In the genomic region with DNA sequence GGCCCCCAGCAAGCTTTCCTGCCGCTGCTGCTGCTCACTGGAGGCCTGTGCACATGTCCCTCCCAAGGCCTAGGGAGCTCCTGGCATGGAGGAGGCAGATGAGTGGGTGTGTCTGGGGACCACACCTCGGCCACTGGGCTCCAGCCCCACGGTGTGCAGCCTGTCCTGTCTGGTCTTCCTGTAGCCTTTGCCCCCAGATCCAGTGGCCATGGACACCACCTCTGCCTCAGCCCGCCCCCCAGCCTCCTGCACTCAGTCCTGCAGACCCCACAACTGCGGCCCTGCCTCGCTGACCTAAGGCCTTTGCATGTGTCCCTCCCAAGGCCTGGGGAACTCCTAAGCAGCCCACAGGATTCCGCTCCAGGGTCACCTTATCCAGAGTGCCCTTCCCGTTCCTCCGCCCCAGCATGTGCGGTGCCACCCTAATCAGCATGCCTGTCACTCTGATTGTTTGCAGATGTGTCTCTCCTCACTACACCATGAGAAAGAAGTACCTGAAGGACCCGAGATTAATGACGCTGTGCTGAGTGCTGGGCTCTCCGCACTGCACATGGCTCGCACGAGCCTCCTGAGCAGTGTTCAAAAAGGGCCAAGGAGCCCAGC, we compare ENCODE assay signal across 26 cellular contexts. TPM values are rescaled to one million over a fixed set of nuclear protein-coding genes. Genes with fewer than 3 reads are reported as not detected.
DNase-seq lines count a peak whose midpoint lies in the region; FAIRE-seq and TF ChIP-seq lines count a peak whose summit lies in the region.
"Had no signal": no experiment of that assay in that cellular context is flagged by ENCODE, and none has a peak within 500 bp of the region (broad histone marks: within the 10 kb centered on the region; RNA-seq: fewer than 3 reads in every experiment).

No MANE protein-coding gene starts in this region.

- H3K4me1 ChIP-seq in SJCRH30, result no peaks in the 10 kb centered on the region

- no peaks in the 10 kb centered on the region for H3K36me3 ChIP-seq in SJCRH30
- H3K36me3 ChIP-seq: MG63 had no signal

- 0 out of 2 replicates have a peak, but pooled peaks cover 2% of the 10 kb centered on the region for H3K27me3 ChIP-seq in SJCRH30
- H3K27me3 ChIP-seq: MG63 had no signal

- H3K9me3 ChIP-seq in SJCRH30 (replicated peaks), result no peaks in the 10 kb centered on the region
- H3K9me3 ChIP-seq: SK-N-SH had no signal

- peak; percentile 38 for FAIRE-seq in HTR-8/SVneo (lab: Jason Lieb, UNC)
- FAIRE-seq: A204.1, GM12891, H54 had no signal

- H3K27ac Mint-ChIP-seq in chondrocyte (ENCODE audit: unreplicated experiment), result no peak overlapping the region

- peaks cover 9% of the 10 kb centered on the region for H3K9me3 Mint-ChIP-seq in chondrocyte (ENCODE audit: low read depth)

- no peak overlapping the region for H3K4me3 Mint-ChIP-seq in chondrocyte (ENCODE audit: unreplicated experiment)
- H3K4me3 Mint-ChIP-seq: CD8-positive, alpha-beta memory T cell had no signal

- peaks cover 4% of the 10 kb centered on the region for H3K36me3 Mint-ChIP-seq in chondrocyte (ENCODE audit: low read depth)

- TF ChIP-seq CTCF in chondrocyte (IDR thresholded peaks at IDR 0.05), result no peak

- DNase-seq in D341Med (ENCODE audit: low spot score) (peak; percentile 17), HTR-8/SVneo (ENCODE audit: insufficient read length, low spot score) (no peak), chondrocyte (ENCODE audit: low spot score) (peak; percentile 63), mesenteric fat pad (ENCODE audit: low spot score) (peak; percentile 75), SJCRH30 (no peak), AML-193 (lab: John Stamatoyannopoulos, UW) (no peak), NCI-H524 treated with DMSO at 0.1 percent for 48 hours (lab: John Stamatoyannopoulos, UW) (no peak)
- no peak for DNase-seq in activated CD4-positive, alpha-beta T cell treated with anti-CD3 and anti-CD28 coated beads, Interleukin-2, amount 50 U/mL, for 1 hour
- DNase-seq: CD8-positive, alpha-beta memory T cell; DMS79 treated with DMSO at 0.1 percent for 48 hours; GF-D8; KG1; MG63; NCI-H1105 treated with DMSO at 0.1 percent for 48 hours; NCI-H146; NCI-H1930; NCI-H446 treated with DMSO at 0.1 percent for 48 hours; NCI-H69; RPMI8226; SHP77 treated with DMSO at 0.1 percent for 48 hours; SK-N-SH; SW 1271 had no signal

- no peak overlapping the region for H3K27ac ChIP-seq in SJCRH30
- H3K27ac ChIP-seq: C4-2B had no signal

- no peaks in the 10 kb centered on the region for H3K4me1 Mint-ChIP-seq in chondrocyte (ENCODE audit: low read depth)

- H3K4me3 ChIP-seq in SJCRH30, result no peak overlapping the region
- H3K4me3 ChIP-seq: MG63 had no signal

- H3K27me3 Mint-ChIP-seq in chondrocyte (ENCODE audit: low read depth), result peaks cover 67% of the 10 kb centered on the region

RNA-seq across cellular contexts. Expression of gene GAL, which starts 8.6 kb away (rescaled TPM):
- total RNA-seq in chondrocyte, result 0.74 to 1.9 TPM (median 0.90 TPM) in 3 replicates
- total RNA-seq in mesenteric fat pad, result 1.4 TPM
- not detected in 2 replicates for total RNA-seq in SJCRH30 (2014; rRNA removed; shearing (Covaris generic))

RNA-seq across cellular contexts. Expression of gene TESMIN, which starts 58.3 kb away (rescaled TPM):
- total RNA-seq in chondrocyte (0.33 to 0.37 TPM in 2 of 3 replicates, not detected in the other), mesenteric fat pad (0.55 TPM)
- total RNA-seq in SJCRH30 (2014; rRNA removed; shearing (Covaris generic)), result not detected in 2 replicates

Comparison
In these comparisons a context has a peak if more than half of its experiments do, and no peak if none do; other contexts are left out.
1. DNase-seq: peak in D341Med (single experiment), chondrocyte (single experiment) and mesenteric fat pad (single experiment); none in HTR-8/SVneo (single experiment), SJCRH30 (0 of 2), AML-193 (0 of 2), activated CD4-positive, alpha-beta T cell treated with anti-CD3 and anti-CD28 coated beads, Interleukin-2, amount 50 U/mL, for 1 hour (single experiment) and NCI-H524 treated with DMSO at 0.1 percent for 48 hours (single experiment).